18 cellular contexts compared by ENCODE assay signal in genomic region chr6:1984346-1984994, GRCh38.
DNase-seq lines count a peak whose midpoint lies in the region; ATAC-seq and TF ChIP-seq lines count a peak whose summit lies in the region.
"Had no signal": no experiment of that assay in that cellular context is flagged by ENCODE, and none has a peak within 500 bp of the region (broad histone marks: within the 10 kb centered on the region; RNA-seq: fewer than 3 reads in every experiment).

No MANE protein-coding gene starts in this region.

- intact Hi-C loops in sciatic nerve (cut with DNase I): no loop called here

- no peaks in the 10 kb centered on the region for H3K4me1 ChIP-seq in adipocyte (ENCODE audit: control insufficient read depth, insufficient read depth, low read length)
- H3K4me1 ChIP-seq: BLaER1, Caco-2 had no signal

- H3K9me3 ChIP-seq in adipocyte (ENCODE audit: control insufficient read depth, low read length): peaks cover 19% of the 10 kb centered on the region
- H3K9me3 ChIP-seq: Caco-2 had no signal

- no peaks in the 10 kb centered on the region for H3K4me1 Mint-ChIP-seq in activated naive CD4-positive, alpha-beta T cell treated with anti-CD3 and anti-CD28 coated beads, Interleukin-2, amount 10 ng/mL, durations not matched to agents 7 days and 5 days
- H3K4me1 Mint-ChIP-seq: B cell; CD4-positive, CD25-positive, alpha-beta regulatory T cell had no signal

- no peak overlapping the region for H3K4me3 Mint-ChIP-seq in activated naive CD4-positive, alpha-beta T cell treated with anti-CD3 and anti-CD28 coated beads, Interleukin-2, amount 10 ng/mL, durations not matched to agents 7 days and 5 days
- H3K4me3 Mint-ChIP-seq: B cell; CD4-positive, CD25-positive, alpha-beta regulatory T cell; CD8-positive, alpha-beta T cell; GM23338 had no signal

- peaks cover 7% of the 10 kb centered on the region for H3K36me3 Mint-ChIP-seq in activated naive CD4-positive, alpha-beta T cell treated with anti-CD3 and anti-CD28 coated beads, Interleukin-2, amount 10 ng/mL, durations not matched to agents 7 days and 5 days

- H3K4me3 ChIP-seq in adipocyte (ENCODE audit: low read length) (no peak overlapping the region), fibroblast of mammary gland (ENCODE audit: control insufficient read depth, low read depth, low read length) (no peak overlapping the region), foreskin fibroblast (ENCODE audit: low read depth in 1 of 2, low read length in 2 of 2) (no peak overlapping the region), H7 (ENCODE audit: insufficient read depth, low read depth, low read length) (no peak overlapping the region)
- H3K4me3 ChIP-seq: BLaER1, GM23338 had no signal

- CTCF ChIA-PET in activated naive CD4-positive, alpha-beta T cell treated with anti-CD3 and anti-CD28 coated beads, Interleukin-2, amount 10 ng/mL, durations not matched to agents 7 days and 5 days (lab: Charles Lee): no interaction called here

- H3K9ac ChIP-seq in adipocyte (ENCODE audit: low read length): no peak overlapping the region
- H3K9ac ChIP-seq: BLaER1 had no signal

- no peak overlapping the region for H3K27ac Mint-ChIP-seq in activated naive CD4-positive, alpha-beta T cell treated with anti-CD3 and anti-CD28 coated beads, Interleukin-2, amount 10 ng/mL, durations not matched to agents 7 days and 5 days
- H3K27ac Mint-ChIP-seq: B cell; CD4-positive, CD25-positive, alpha-beta regulatory T cell; GM23338 had no signal

- peak; percentile 58 for ATAC-seq in sciatic nerve
- ATAC-seq in activated CD4-positive, CD25-positive, alpha-beta regulatory T cell treated with anti-CD3 and anti-CD28 coated beads, Interleukin-2, amount 50 U/mL, for 24 hours: no peak
- ATAC-seq: CD8-positive, alpha-beta T cell; GM23338 had no signal

- peaks cover 32% of the 10 kb centered on the region for H3K9me3 Mint-ChIP-seq in activated naive CD4-positive, alpha-beta T cell treated with anti-CD3 and anti-CD28 coated beads, Interleukin-2, amount 10 ng/mL, durations not matched to agents 7 days and 5 days

- no peak for TF ChIP-seq CTCF in fibroblast of mammary gland (conservative IDR thresholded peaks at IDR 0.05; ENCODE audit: control insufficient read depth, insufficient read depth, low read depth, low read length)
- no peak for TF ChIP-seq CTCF in foreskin fibroblast (IDR thresholded peaks at IDR 0.05; ENCODE audit: low read depth, low read length)

- H3K27me3 Mint-ChIP-seq in activated naive CD4-positive, alpha-beta T cell treated with anti-CD3 and anti-CD28 coated beads, Interleukin-2, amount 10 ng/mL, durations not matched to agents 7 days and 5 days: no peaks in the 10 kb centered on the region
- H3K27me3 Mint-ChIP-seq: B cell; CD4-positive, CD25-positive, alpha-beta regulatory T cell had no signal

- H3K27me3 ChIP-seq in adipocyte (replicated peaks; ENCODE audit: control insufficient read depth, insufficient read depth, low read length) (no peaks in the 10 kb centered on the region), H7 (ENCODE audit: control insufficient read depth, insufficient read depth, low read length) (no peaks in the 10 kb centered on the region)
- H3K27me3 ChIP-seq: BLaER1 had no signal

- peak; percentile 80 for DNase-seq in NCI-H69 (lab: John Stamatoyannopoulos, UW)
- peak; percentile 47 for DNase-seq in adipocyte (ENCODE audit: low read depth)
- DNase-seq in fibroblast of mammary gland (ENCODE audit: low read depth): peak; percentile 8
- DNase-seq in sciatic nerve (ENCODE audit: low spot score): no peak
- no peak for DNase-seq in activated naive CD4-positive, alpha-beta T cell treated with anti-CD3 and anti-CD28 coated beads, Interleukin-2, amount 10 ng/mL, durations not matched to agents 7 days and 5 days
- no peak for DNase-seq in foreskin fibroblast
- no peak for DNase-seq in H7
- DNase-seq: 8988T; Caco-2; CD4-positive, CD25-positive, alpha-beta regulatory T cell; CD8-positive, alpha-beta T cell; DMS153; DND-41; HCEC 1CT had no signal

- H3K36me3 ChIP-seq in adipocyte (ENCODE audit: control insufficient read depth, insufficient read depth, low read length, severe bottlenecking): no peaks in the 10 kb centered on the region
- no peaks in the 10 kb centered on the region for H3K36me3 ChIP-seq in H7 (replicated peaks; ENCODE audit: control insufficient read depth, insufficient read depth, low read length)
- H3K36me3 ChIP-seq: BLaER1 had no signal

Comparison
In these comparisons a context has a peak if more than half of its experiments do, and no peak if none do; other contexts are left out.
1. DNase-seq: peak in NCI-H69 (single experiment), adipocyte (single experiment) and fibroblast of mammary gland (single experiment); none in sciatic nerve (single experiment), activated naive CD4-positive, alpha-beta T cell treated with anti-CD3 and anti-CD28 coated beads, Interleukin-2, amount 10 ng/mL, durations not matched to agents 7 days and 5 days (single experiment), foreskin fibroblast (0 of 2) and H7 (single experiment).